ENCODE assay signal across 21 cellular contexts in genomic region chr1:54115520-54115919, GRCh38. TPM values are rescaled to one million over a fixed set of nuclear protein-coding genes. Genes with fewer than 3 reads are reported as not detected.
A peak's percentile ranks its signal among the peaks of the same experiment; 100 is the strongest.
DNase-seq lines count a peak whose midpoint lies in the region; ATAC-seq and TF ChIP-seq lines count a peak whose summit lies in the region.
"Had no signal": no experiment of that assay in that cellular context is flagged by ENCODE, and none has a peak within 500 bp of the region (broad histone marks: within the 10 kb centered on the region; RNA-seq: fewer than 3 reads in every experiment).

No MANE protein-coding gene starts in this region.

- ATAC-seq in IMR-90 (ENCODE audit: low read depth) = no peak
- ATAC-seq in GM21576 (IDR thresholded peaks at IDR 0.05; ENCODE audit: unreplicated experiment) = no peak
- ATAC-seq: A549; CD8-positive, alpha-beta T cell had no signal

- H3K27ac Mint-ChIP-seq in activated T-helper 1 cell treated with anti-CD3 and anti-CD28 coated beads, Interleukin-12 subunit alpha, Interleukin-12 subunit beta, Interleukin-2, Interleukin-4 antibody, amounts not matched to agents 30 ng/mL and 10 ng/mL and 1 ng/mL, durations not matched to agents 14 hours and 24 hours and 36 hours = no peak overlapping the region
- H3K27ac Mint-ChIP-seq: B cell; CD4-positive, alpha-beta T cell; CD8-positive, alpha-beta T cell had no signal

- no peak overlapping the region for H3K27ac ChIP-seq in IMR-90 (ENCODE audit: insufficient read depth, low read length)
- no peak overlapping the region for H3K27ac ChIP-seq in testis
- H3K27ac ChIP-seq: 22Rv1; A549; BLaER1 treated with 17β-estradiol and CSF1 and Interleukin-3, amounts not matched to agents 10 nM and 100 nM; C4-2B had no signal

- H3K4me2 ChIP-seq in IMR-90 (ENCODE audit: low read depth, low read length) = no peak overlapping the region
- H3K4me2 ChIP-seq: A549; BLaER1 treated with 17β-estradiol and CSF1 and Interleukin-3, amounts not matched to agents 10 nM and 100 nM had no signal

- H3K4me3 Mint-ChIP-seq in activated T-helper 1 cell treated with anti-CD3 and anti-CD28 coated beads, Interleukin-12 subunit alpha, Interleukin-12 subunit beta, Interleukin-2, Interleukin-4 antibody, amounts not matched to agents 30 ng/mL and 10 ng/mL and 1 ng/mL, durations not matched to agents 14 hours and 24 hours and 36 hours = no peak overlapping the region
- H3K4me3 Mint-ChIP-seq: B cell; CD4-positive, alpha-beta T cell; CD8-positive, alpha-beta T cell had no signal

- WGBS in IMR-90 (ENCODE audit: extremely low coverage in 2 of 2, insufficient read length in 1 of 2), 2 experiments = no CpG with 5 or more reads among the region's 3 CpGs
- 97 to 98% methylated on average over 3 of the region's 3 CpGs for WGBS in testis, 2 donors

- H3K14ac ChIP-seq in IMR-90 (replicated peaks; ENCODE audit: low read depth, low read length) = no peak overlapping the region

- no peaks in the 10 kb centered on the region for H3K36me3 Mint-ChIP-seq in activated T-helper 1 cell treated with anti-CD3 and anti-CD28 coated beads, Interleukin-12 subunit alpha, Interleukin-12 subunit beta, Interleukin-2, Interleukin-4 antibody, amounts not matched to agents 30 ng/mL and 10 ng/mL and 1 ng/mL, durations not matched to agents 14 hours and 24 hours and 36 hours (ENCODE audit: low read depth)
- H3K36me3 Mint-ChIP-seq: CD8-positive, alpha-beta T cell had no signal

- no peak overlapping the region for H4K8ac ChIP-seq in IMR-90 (ENCODE audit: low read depth in 2 of 2, low read length in 2 of 2)

- H2BK20ac ChIP-seq in IMR-90 (ENCODE audit: low read depth, low read length) = no peak overlapping the region

- peak overlapping the region; percentile 18 for H2AK9ac ChIP-seq in IMR-90 (replicated peaks; ENCODE audit: low read depth, low read length, poor library complexity)

- no peak overlapping the region for H2BK5ac ChIP-seq in IMR-90 (ENCODE audit: low read depth, low read length, poor library complexity, severe bottlenecking)

- no peak overlapping the region for H3K18ac ChIP-seq in IMR-90 (ENCODE audit: low read depth, low read length)

- CTCF ChIA-PET in IMR-90 (lab: Yijun Ruan, JAX) = interaction anchor here (1.7 kb wide), 1 partner anchor 34 kb away, joined by 4 read pairs; no protein-coding TSS in a partner anchor

- no peaks in the 10 kb centered on the region; the same call in 1 of the 2 replicates for H3K27me3 ChIP-seq in IMR-90 (ENCODE audit: control insufficient read depth, insufficient read depth, low read length)
- no peaks in the 10 kb centered on the region for H3K27me3 ChIP-seq in testis
- H3K27me3 ChIP-seq: BLaER1 treated with 17β-estradiol and CSF1 and Interleukin-3, amounts not matched to agents 10 nM and 100 nM had no signal

- no peak for TF ChIP-seq RAD21 in IMR-90 (IDR thresholded peaks at IDR 0.05; ENCODE audit: low read length)

- dilution Hi-C loops in IMR-90 (cut with HindIII; ENCODE audit: low sequenced_read_pairs, unreplicated experiment) = no loop called here

- POLR2A ChIA-PET in IMR-90 (lab: Charles Lee; ENCODE audit: unreplicated experiment) = no interaction called here

- H3K4me1 ChIP-seq in IMR-90 (ENCODE audit: control insufficient read depth, insufficient read depth, low read length) (peaks cover 9% of the 10 kb centered on the region), testis (no peaks in the 10 kb centered on the region)
- H3K4me1 ChIP-seq: Caco-2 had no signal

- H2AFZ ChIP-seq in IMR-90 (replicated peaks; ENCODE audit: low read length, poor library complexity) = no peak overlapping the region

- in situ Hi-C loops in IMR-90 (cut with MboI; ENCODE audit: low sequenced_read_pairs) = no loop called here

- no peak overlapping the region for H2AK5ac ChIP-seq in IMR-90 (ENCODE audit: low read depth, low read length)

- no peak overlapping the region for H3K4me3 ChIP-seq in IMR-90 (ENCODE audit: insufficient read depth, low read depth, low read length)
- no peak overlapping the region for H3K4me3 ChIP-seq in testis
- H3K4me3 ChIP-seq: A549; BLaER1 treated with 17β-estradiol and CSF1 and Interleukin-3, amounts not matched to agents 10 nM and 100 nM had no signal

- no peaks in the 10 kb centered on the region for H3K36me3 ChIP-seq in IMR-90 (ENCODE audit: control insufficient read depth, insufficient read depth, low read length)
- no peaks in the 10 kb centered on the region for H3K36me3 ChIP-seq in testis (ENCODE audit: low read depth, missing control alignments)
- H3K36me3 ChIP-seq: BLaER1 treated with 17β-estradiol and CSF1 and Interleukin-3, amounts not matched to agents 10 nM and 100 nM had no signal

- H3K27me3 Mint-ChIP-seq in activated T-helper 1 cell treated with anti-CD3 and anti-CD28 coated beads, Interleukin-12 subunit alpha, Interleukin-12 subunit beta, Interleukin-2, Interleukin-4 antibody, amounts not matched to agents 30 ng/mL and 10 ng/mL and 1 ng/mL, durations not matched to agents 14 hours and 24 hours and 36 hours (ENCODE audit: insufficient read depth) = peaks cover 2% of the 10 kb centered on the region
- H3K27me3 Mint-ChIP-seq: B cell; CD4-positive, alpha-beta T cell had no signal

- TF ChIP-seq POLR2A in IMR-90 (IDR thresholded peaks at IDR 0.05; ENCODE audit: low read depth, low read length) = no peak
- TF ChIP-seq POLR2A in testis (IDR thresholded peaks at IDR 0.05) = no peak

- H3K79me1 ChIP-seq in IMR-90 (ENCODE audit: low read depth in 1 of 2, low read length in 2 of 2) = peaks cover 0 to 6% of the 10 kb centered on the region in 2 experiments; a peak in 1 of 4 replicates

- H2BK15ac ChIP-seq in IMR-90 (ENCODE audit: low read depth, low read length) = no peak overlapping the region

- H4K91ac ChIP-seq in IMR-90 (ENCODE audit: insufficient read depth, low read depth, low read length) = peak overlapping the region; percentile 20; the same call in 1 of the 2 replicates

- H4K20me1 ChIP-seq in IMR-90 (ENCODE audit: insufficient read depth, low read length) = no peaks in the 10 kb centered on the region
- H4K20me1 ChIP-seq: BLaER1 treated with 17β-estradiol and CSF1 and Interleukin-3, amounts not matched to agents 10 nM and 100 nM had no signal

- no peak overlapping the region for H2BK120ac ChIP-seq in IMR-90 (ENCODE audit: low read depth, low read length)

- BruUV-seq in IMR-90 (replicated peaks; lab: Mats Ljungman, UMichigan) = no TSS peak

- intact Hi-C loops in IMR-90 (cut with micrococcal nuclease) (no loop called here), testis (cut with DNase I; ENCODE audit: low total_unique reads) (no loop called here)
- intact Hi-C loops in activated T-helper 1 cell treated with anti-CD3 and anti-CD28 coated beads, Interleukin-12 subunit alpha, Interleukin-12 subunit beta, Interleukin-2, Interleukin-4 antibody, amounts not matched to agents 30 ng/mL and 10 ng/mL and 1 ng/mL, durations not matched to agents 14 hours and 24 hours and 36 hours (cut with micrococcal nuclease) = no loop called here

- no peak overlapping the region; the same call in 1 of the 2 replicates for H3K23ac ChIP-seq in IMR-90 (ENCODE audit: low read depth, low read length)

- H4K5ac ChIP-seq in IMR-90 (ENCODE audit: low read depth, low read length) = no peak overlapping the region

- no peak for TF ChIP-seq CTCF in IMR-90 (conservative IDR thresholded peaks at IDR 0.05; ENCODE audit: low read depth, low read length)
- TF ChIP-seq CTCF in testis (IDR thresholded peaks at IDR 0.05) = no peak

- H3K9me1 ChIP-seq in IMR-90 (ENCODE audit: insufficient read depth, low read length) = peaks cover 29% of the 10 kb centered on the region

- peak; percentile 25 for DNase-seq in activated effector memory CD4-positive, alpha-beta T cell treated with anti-CD3 and anti-CD28 coated beads, Interleukin-2, amount 50 U/mL, for 16 hours
- DNase-seq in activated effector memory CD4-positive, alpha-beta T cell treated with Interleukin-2 at 50 U/mL for 16 hours = no peak
- no peak for DNase-seq in IMR-90
- peak; percentile 43 for DNase-seq in mesenteric fat pad (ENCODE audit: low spot score)
- no peak for DNase-seq in testis
- no peak for DNase-seq in activated T-helper 1 cell treated with anti-CD3 and anti-CD28 coated beads, Interleukin-12 subunit alpha, Interleukin-12 subunit beta, Interleukin-2, Interleukin-4 antibody, amounts not matched to agents 30 ng/mL and 10 ng/mL and 1 ng/mL, durations not matched to agents 14 hours and 24 hours and 36 hours (ENCODE audit: low spot score)
- DNase-seq: AML-193; Caco-2; Calu3; CD4-positive, alpha-beta T cell; CD8-positive, alpha-beta T cell; DMS79 treated with DMSO at 0.1 percent for 48 hours; GF-D8 had no signal

- H3K4ac ChIP-seq in IMR-90 (ENCODE audit: low read depth, low read length) = no peak overlapping the region; the same call in 1 of the 2 replicates

- H3K9me3 Mint-ChIP-seq in activated T-helper 1 cell treated with anti-CD3 and anti-CD28 coated beads, Interleukin-12 subunit alpha, Interleukin-12 subunit beta, Interleukin-2, Interleukin-4 antibody, amounts not matched to agents 30 ng/mL and 10 ng/mL and 1 ng/mL, durations not matched to agents 14 hours and 24 hours and 36 hours = no peaks in the 10 kb centered on the region
- H3K9me3 Mint-ChIP-seq: CD4-positive, alpha-beta T cell; CD8-positive, alpha-beta T cell had no signal

- no peaks in the 10 kb centered on the region for H3K9me3 ChIP-seq in IMR-90 (ENCODE audit: control insufficient read depth, insufficient read depth, low read length)
- no peaks in the 10 kb centered on the region for H3K9me3 ChIP-seq in testis
- H3K9me3 ChIP-seq: A549; BLaER1 treated with 17β-estradiol and CSF1 and Interleukin-3, amounts not matched to agents 10 nM and 100 nM; Caco-2 had no signal

- no peak overlapping the region for H3K56ac ChIP-seq in IMR-90 (ENCODE audit: extremely low read depth, insufficient read depth, low read length)

- no peaks in the 10 kb centered on the region for H3K4me1 Mint-ChIP-seq in activated T-helper 1 cell treated with anti-CD3 and anti-CD28 coated beads, Interleukin-12 subunit alpha, Interleukin-12 subunit beta, Interleukin-2, Interleukin-4 antibody, amounts not matched to agents 30 ng/mL and 10 ng/mL and 1 ng/mL, durations not matched to agents 14 hours and 24 hours and 36 hours (ENCODE audit: low read depth)
- H3K4me1 Mint-ChIP-seq: B cell had no signal

- no peak overlapping the region for H3K9ac ChIP-seq in IMR-90 (ENCODE audit: low read depth, low read length)
- H3K9ac ChIP-seq: BLaER1 treated with 17β-estradiol and CSF1 and Interleukin-3, amounts not matched to agents 10 nM and 100 nM had no signal

TF ChIP-seq in IMR-90, 13 proteins besides CTCF, POLR2A, EP300 and RAD21 (continues in another document):
- TF ChIP-seq FOS (IDR thresholded peaks at IDR 0.05; ENCODE audit: low read depth, low read length) (no peak), MAFK (IDR thresholded peaks at IDR 0.05; ENCODE audit: low read depth, low read length) (no peak)

RNA-seq across cellular contexts. Expression of gene CDCP2, which starts 37.3 kb away (rescaled TPM):
- not detected in 2 replicates for total RNA-seq in IMR-90 (2012; rRNA removed)
- not detected in 2 replicates for polyA plus RNA-seq in IMR-90 (2012; rRNA removed)
- polyA plus RNA-seq in IMR-90 (2012; cell fraction: cytosol; rRNA removed) = not detected in 2 replicates
- polyA plus RNA-seq in IMR-90 (2012; cell fraction: nucleus; rRNA removed; ENCODE audit: low replicate concordance) = not detected in 2 replicates
- 0.19 TPM for total RNA-seq in mesenteric fat pad
- total RNA-seq in testis = under 1 TPM; 0.06 to 0.24 TPM
- 0.20 TPM for polyA plus RNA-seq in testis (ENCODE audit: insufficient read depth, low read depth, low replicate concordance)
- total RNA-seq in activated T-helper 1 cell treated with anti-CD3 and anti-CD28 coated beads, Interleukin-12 subunit alpha, Interleukin-12 subunit beta, Interleukin-2, Interleukin-4 antibody, amounts not matched to agents 30 ng/mL and 10 ng/mL and 1 ng/mL, durations not matched to agents 14 hours and 24 hours and 36 hours = not detected in 2 replicates
- total RNA-seq: A172; B cell; Caco-2; Calu3; CD4-positive, alpha-beta T cell; CD8-positive, alpha-beta T cell had no signal
- polyA plus RNA-seq: A549, BJ had no signal

Comparison
In these comparisons a context has a peak if more than half of its experiments do, and no peak if none do; other contexts are left out.
1. DNase-seq: peak in activated effector memory CD4-positive, alpha-beta T cell treated with anti-CD3 and anti-CD28 coated beads, Interleukin-2, amount 50 U/mL, for 16 hours (single experiment) and mesenteric fat pad (single experiment); none in activated effector memory CD4-positive, alpha-beta T cell treated with Interleukin-2 at 50 U/mL for 16 hours (single experiment), IMR-90 (single experiment), testis (single experiment) and activated T-helper 1 cell treated with anti-CD3 and anti-CD28 coated beads, Interleukin-12 subunit alpha, Interleukin-12 subunit beta, Interleukin-2, Interleukin-4 antibody, amounts not matched to agents 30 ng/mL and 10 ng/mL and 1 ng/mL, durations not matched to agents 14 hours and 24 hours and 36 hours (single experiment).